Comparison of ENCODE assay signal across 1 cellular context in the genomic region with DNA sequence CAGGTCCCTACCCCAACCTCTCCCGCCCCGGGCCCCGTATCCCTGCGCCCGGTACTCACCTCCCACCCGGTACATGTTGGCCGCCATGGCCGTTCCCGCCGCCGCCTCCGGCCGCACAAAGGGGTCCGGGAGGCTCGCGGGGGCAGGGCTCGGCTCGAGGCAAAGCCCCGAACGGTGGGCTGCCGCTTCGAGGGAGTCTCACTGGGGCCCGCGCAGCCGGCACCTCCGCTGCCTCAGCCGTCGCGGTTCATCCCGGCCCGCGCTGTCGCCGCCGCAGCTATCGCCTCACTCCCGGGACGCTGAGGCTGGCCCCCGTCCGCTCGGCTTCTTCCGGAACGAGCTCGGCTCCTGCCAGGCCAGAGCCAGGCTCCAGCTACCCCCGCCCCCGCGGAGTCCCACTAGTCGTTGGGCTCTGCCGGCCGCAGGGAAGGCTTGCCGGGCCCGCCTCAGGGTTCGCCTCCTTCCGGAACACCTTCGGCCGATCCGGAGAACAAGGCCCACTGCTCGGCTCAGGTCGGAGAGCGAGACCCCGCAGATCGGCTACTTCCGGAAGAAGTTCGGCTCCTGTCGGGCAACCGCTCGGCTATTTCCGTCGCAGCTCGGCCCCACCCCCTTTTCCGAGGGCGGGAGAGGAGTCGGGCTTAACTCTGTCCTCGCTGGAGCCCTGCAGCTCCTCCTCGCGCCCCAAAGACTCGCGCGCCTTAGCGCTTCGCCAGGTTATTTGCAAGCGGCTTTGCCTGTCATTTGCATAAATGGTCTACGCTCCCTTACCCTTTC.
A peak's percentile ranks its signal among the peaks of the same experiment; 100 is the strongest.
TF ChIP-seq lines count a peak whose summit lies in the region.

A gene (minus strand): TSS at position 502 of the 777 bp plus-strand sequence. CDS start 415 bp downstream, at position 87.

TF ChIP-seq in SK-N-SH, 30 proteins besides CTCF, POLR2A, EP300 and RAD21 (continued from another document):
- TF ChIP-seq SMC3 (IDR thresholded peaks at IDR 0.05; ENCODE audit: low read depth, low read length) (no peak), MXI1 (IDR thresholded peaks at IDR 0.05; ENCODE audit: low read depth, low read length) (peak; percentile 51), RFX5 (IDR thresholded peaks at IDR 0.05; ENCODE audit: low read length) (no peak), JUND (IDR thresholded peaks at IDR 0.05) (no peak), GABPA (IDR thresholded peaks at IDR 0.05; ENCODE audit: low read depth) (no peak), TAF1 (IDR thresholded peaks at IDR 0.05; ENCODE audit: borderline replicate concordance, low read depth, low read length) (peak; percentile 10; the same call in 1 of the 2 replicates)
- TF ChIP-seq, protein P1, sequence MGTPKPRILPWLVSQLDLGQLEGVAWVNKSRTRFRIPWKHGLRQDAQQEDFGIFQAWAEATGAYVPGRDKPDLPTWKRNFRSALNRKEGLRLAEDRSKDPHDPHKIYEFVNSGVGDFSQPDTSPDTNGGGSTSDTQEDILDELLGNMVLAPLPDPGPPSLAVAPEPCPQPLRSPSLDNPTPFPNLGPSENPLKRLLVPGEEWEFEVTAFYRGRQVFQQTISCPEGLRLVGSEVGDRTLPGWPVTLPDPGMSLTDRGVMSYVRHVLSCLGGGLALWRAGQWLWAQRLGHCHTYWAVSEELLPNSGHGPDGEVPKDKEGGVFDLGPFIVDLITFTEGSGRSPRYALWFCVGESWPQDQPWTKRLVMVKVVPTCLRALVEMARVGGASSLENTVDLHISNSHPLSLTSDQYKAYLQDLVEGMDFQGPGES (IDR thresholded peaks at IDR 0.05; ENCODE audit: low read depth, low read length), result no peak
- TF ChIP-seq, protein P2, sequence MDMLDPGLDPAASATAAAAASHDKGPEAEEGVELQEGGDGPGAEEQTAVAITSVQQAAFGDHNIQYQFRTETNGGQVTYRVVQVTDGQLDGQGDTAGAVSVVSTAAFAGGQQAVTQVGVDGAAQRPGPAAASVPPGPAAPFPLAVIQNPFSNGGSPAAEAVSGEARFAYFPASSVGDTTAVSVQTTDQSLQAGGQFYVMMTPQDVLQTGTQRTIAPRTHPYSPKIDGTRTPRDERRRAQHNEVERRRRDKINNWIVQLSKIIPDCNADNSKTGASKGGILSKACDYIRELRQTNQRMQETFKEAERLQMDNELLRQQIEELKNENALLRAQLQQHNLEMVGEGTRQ (IDR thresholded peaks at IDR 0.05; ENCODE audit: borderline replicate concordance, low read depth, low read length), result no peak
- TF ChIP-seq, protein P3, sequence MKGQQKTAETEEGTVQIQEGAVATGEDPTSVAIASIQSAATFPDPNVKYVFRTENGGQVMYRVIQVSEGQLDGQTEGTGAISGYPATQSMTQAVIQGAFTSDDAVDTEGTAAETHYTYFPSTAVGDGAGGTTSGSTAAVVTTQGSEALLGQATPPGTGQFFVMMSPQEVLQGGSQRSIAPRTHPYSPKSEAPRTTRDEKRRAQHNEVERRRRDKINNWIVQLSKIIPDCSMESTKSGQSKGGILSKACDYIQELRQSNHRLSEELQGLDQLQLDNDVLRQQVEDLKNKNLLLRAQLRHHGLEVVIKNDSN (IDR thresholded peaks at IDR 0.05; ENCODE audit: borderline replicate concordance, low read depth), result no peak
- TF ChIP-seq, protein P4, sequence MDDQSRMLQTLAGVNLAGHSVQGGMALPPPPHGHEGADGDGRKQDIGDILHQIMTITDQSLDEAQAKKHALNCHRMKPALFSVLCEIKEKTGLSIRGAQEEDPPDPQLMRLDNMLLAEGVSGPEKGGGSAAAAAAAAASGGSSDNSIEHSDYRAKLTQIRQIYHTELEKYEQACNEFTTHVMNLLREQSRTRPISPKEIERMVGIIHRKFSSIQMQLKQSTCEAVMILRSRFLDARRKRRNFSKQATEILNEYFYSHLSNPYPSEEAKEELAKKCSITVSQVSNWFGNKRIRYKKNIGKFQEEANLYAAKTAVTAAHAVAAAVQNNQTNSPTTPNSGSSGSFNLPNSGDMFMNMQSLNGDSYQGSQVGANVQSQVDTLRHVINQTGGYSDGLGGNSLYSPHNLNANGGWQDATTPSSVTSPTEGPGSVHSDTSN (IDR thresholded peaks at IDR 0.05), result peak; percentile 17
